3 cellular contexts compared by ENCODE assay signal in genomic region chr9:93871286-93871685, GRCh38.
TF ChIP-seq lines count a peak whose summit lies in the region.

No MANE protein-coding gene starts in this region.

TF ChIP-seq in GM23338, 12 proteins besides CTCF, POLR2A, EP300 and RAD21 (continues in another document):
- TF ChIP-seq CREB1 (CRISPR knock-in tag; IDR thresholded peaks at IDR 0.05; ENCODE audit: low read depth) = no peak
- no peak for TF ChIP-seq JUNB (IDR thresholded peaks at IDR 0.05; ENCODE audit: unreplicated experiment)
- TF ChIP-seq ZNF331 (CRISPR knock-in tag; IDR thresholded peaks at IDR 0.05; ENCODE audit: low read depth) = no peak
- no peak for TF ChIP-seq EZH2 (IDR thresholded peaks at IDR 0.05; ENCODE audit: low read depth, unreplicated experiment)
- TF ChIP-seq STAT1 (IDR thresholded peaks at IDR 0.05; ENCODE audit: unreplicated experiment) = no peak
- TF ChIP-seq, protein P1, sequence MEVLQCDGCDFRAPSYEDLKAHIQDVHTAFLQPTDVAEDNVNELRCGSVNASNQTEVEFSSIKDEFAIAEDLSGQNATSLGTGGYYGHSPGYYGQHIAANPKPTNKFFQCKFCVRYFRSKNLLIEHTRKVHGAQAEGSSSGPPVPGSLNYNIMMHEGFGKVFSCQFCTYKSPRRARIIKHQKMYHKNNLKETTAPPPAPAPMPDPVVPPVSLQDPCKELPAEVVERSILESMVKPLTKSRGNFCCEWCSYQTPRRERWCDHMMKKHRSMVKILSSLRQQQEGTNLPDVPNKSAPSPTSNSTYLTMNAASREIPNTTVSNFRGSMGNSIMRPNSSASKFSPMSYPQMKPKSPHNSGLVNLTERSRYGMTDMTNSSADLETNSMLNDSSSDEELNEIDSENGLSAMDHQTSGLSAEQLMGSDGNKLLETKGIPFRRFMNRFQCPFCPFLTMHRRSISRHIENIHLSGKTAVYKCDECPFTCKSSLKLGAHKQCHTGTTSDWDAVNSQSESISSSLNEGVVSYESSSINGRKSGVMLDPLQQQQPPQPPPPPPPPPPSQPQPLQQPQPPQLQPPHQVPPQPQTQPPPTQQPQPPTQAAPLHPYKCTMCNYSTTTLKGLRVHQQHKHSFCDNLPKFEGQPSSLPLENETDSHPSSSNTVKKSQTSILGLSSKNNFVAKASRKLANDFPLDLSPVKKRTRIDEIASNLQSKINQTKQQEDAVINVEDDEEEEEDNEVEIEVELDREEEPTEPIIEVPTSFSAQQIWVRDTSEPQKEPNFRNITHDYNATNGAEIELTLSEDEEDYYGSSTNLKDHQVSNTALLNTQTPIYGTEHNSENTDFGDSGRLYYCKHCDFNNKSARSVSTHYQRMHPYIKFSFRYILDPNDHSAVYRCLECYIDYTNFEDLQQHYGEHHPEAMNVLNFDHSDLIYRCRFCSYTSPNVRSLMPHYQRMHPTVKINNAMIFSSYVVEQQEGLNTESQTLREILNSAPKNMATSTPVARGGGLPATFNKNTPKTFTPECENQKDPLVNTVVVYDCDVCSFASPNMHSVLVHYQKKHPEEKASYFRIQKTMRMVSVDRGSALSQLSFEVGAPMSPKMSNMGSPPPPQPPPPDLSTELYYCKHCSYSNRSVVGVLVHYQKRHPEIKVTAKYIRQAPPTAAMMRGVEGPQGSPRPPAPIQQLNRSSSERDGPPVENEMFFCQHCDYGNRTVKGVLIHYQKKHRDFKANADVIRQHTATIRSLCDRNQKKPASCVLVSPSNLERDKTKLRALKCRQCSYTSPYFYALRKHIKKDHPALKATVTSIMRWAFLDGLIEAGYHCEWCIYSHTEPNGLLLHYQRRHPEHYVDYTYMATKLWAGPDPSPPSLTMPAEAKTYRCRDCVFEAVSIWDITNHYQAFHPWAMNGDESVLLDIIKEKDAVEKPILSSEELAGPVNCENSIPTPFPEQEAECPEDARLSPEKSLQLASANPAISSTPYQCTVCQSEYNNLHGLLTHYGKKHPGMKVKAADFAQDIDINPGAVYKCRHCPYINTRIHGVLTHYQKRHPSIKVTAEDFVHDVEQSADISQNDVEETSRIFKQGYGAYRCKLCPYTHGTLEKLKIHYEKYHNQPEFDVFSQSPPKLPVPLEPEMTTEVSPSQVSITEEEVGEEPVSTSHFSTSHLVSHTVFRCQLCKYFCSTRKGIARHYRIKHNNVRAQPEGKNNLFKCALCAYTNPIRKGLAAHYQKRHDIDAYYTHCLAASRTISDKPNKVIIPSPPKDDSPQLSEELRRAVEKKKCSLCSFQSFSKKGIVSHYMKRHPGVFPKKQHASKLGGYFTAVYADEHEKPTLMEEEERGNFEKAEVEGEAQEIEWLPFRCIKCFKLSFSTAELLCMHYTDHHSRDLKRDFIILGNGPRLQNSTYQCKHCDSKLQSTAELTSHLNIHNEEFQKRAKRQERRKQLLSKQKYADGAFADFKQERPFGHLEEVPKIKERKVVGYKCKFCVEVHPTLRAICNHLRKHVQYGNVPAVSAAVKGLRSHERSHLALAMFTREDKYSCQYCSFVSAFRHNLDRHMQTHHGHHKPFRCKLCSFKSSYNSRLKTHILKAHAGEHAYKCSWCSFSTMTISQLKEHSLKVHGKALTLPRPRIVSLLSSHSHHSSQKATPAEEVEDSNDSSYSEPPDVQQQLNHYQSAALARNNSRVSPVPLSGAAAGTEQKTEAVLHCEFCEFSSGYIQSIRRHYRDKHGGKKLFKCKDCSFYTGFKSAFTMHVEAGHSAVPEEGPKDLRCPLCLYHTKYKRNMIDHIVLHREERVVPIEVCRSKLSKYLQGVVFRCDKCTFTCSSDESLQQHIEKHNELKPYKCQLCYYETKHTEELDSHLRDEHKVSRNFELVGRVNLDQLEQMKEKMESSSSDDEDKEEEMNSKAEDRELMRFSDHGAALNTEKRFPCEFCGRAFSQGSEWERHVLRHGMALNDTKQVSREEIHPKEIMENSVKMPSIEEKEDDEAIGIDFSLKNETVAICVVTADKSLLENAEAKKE (CRISPR knock-in tag; IDR thresholded peaks at IDR 0.05) = no peak
- TF ChIP-seq NANOG (IDR thresholded peaks at IDR 0.05; ENCODE audit: borderline replicate concordance) = no peak
- no peak for TF ChIP-seq EZH2phosphoT487 (IDR thresholded peaks at IDR 0.05; ENCODE audit: unreplicated experiment)
- no peak for TF ChIP-seq ZNF114 (CRISPR knock-in tag; IDR thresholded peaks at IDR 0.05)
- no peak for TF ChIP-seq POLR2AphosphoS5 (IDR thresholded peaks at IDR 0.05; ENCODE audit: low read depth)

TF ChIP-seq in H1, 55 proteins besides CTCF, POLR2A, EP300 and RAD21:
- TF ChIP-seq HDAC6 (IDR thresholded peaks at IDR 0.05; ENCODE audit: low read depth, low read length) = no peak

TF ChIP-seq in HepG2, 621 proteins besides CTCF, POLR2A, EP300 and RAD21:
- TF ChIP-seq, protein P2, sequence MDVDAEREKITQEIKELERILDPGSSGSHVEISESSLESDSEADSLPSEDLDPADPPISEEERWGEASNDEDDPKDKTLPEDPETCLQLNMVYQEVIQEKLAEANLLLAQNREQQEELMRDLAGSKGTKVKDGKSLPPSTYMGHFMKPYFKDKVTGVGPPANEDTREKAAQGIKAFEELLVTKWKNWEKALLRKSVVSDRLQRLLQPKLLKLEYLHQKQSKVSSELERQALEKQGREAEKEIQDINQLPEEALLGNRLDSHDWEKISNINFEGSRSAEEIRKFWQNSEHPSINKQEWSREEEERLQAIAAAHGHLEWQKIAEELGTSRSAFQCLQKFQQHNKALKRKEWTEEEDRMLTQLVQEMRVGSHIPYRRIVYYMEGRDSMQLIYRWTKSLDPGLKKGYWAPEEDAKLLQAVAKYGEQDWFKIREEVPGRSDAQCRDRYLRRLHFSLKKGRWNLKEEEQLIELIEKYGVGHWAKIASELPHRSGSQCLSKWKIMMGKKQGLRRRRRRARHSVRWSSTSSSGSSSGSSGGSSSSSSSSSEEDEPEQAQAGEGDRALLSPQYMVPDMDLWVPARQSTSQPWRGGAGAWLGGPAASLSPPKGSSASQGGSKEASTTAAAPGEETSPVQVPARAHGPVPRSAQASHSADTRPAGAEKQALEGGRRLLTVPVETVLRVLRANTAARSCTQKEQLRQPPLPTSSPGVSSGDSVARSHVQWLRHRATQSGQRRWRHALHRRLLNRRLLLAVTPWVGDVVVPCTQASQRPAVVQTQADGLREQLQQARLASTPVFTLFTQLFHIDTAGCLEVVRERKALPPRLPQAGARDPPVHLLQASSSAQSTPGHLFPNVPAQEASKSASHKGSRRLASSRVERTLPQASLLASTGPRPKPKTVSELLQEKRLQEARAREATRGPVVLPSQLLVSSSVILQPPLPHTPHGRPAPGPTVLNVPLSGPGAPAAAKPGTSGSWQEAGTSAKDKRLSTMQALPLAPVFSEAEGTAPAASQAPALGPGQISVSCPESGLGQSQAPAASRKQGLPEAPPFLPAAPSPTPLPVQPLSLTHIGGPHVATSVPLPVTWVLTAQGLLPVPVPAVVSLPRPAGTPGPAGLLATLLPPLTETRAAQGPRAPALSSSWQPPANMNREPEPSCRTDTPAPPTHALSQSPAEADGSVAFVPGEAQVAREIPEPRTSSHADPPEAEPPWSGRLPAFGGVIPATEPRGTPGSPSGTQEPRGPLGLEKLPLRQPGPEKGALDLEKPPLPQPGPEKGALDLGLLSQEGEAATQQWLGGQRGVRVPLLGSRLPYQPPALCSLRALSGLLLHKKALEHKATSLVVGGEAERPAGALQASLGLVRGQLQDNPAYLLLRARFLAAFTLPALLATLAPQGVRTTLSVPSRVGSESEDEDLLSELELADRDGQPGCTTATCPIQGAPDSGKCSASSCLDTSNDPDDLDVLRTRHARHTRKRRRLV (CRISPR knock-in tag; IDR thresholded peaks at IDR 0.05) = no peak
- 0 out of 2 replicates have a peak, but pooled peaks have one; percentile 39 for TF ChIP-seq ZNF263 (CRISPR knock-in tag; IDR thresholded peaks at IDR 0.05)
- TF ChIP-seq STAG1 (CRISPR knock-in tag; IDR thresholded peaks at IDR 0.05) = peak; percentile 65
- no peak for TF ChIP-seq ZFY (CRISPR knock-in tag; IDR thresholded peaks at IDR 0.05)
- TF ChIP-seq, protein P3, sequence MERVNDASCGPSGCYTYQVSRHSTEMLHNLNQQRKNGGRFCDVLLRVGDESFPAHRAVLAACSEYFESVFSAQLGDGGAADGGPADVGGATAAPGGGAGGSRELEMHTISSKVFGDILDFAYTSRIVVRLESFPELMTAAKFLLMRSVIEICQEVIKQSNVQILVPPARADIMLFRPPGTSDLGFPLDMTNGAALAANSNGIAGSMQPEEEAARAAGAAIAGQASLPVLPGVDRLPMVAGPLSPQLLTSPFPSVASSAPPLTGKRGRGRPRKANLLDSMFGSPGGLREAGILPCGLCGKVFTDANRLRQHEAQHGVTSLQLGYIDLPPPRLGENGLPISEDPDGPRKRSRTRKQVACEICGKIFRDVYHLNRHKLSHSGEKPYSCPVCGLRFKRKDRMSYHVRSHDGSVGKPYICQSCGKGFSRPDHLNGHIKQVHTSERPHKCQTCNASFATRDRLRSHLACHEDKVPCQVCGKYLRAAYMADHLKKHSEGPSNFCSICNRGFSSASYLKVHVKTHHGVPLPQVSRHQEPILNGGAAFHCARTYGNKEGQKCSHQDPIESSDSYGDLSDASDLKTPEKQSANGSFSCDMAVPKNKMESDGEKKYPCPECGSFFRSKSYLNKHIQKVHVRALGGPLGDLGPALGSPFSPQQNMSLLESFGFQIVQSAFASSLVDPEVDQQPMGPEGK (CRISPR knock-in tag; IDR thresholded peaks at IDR 0.05) = no peak
